In the genomic region with DNA sequence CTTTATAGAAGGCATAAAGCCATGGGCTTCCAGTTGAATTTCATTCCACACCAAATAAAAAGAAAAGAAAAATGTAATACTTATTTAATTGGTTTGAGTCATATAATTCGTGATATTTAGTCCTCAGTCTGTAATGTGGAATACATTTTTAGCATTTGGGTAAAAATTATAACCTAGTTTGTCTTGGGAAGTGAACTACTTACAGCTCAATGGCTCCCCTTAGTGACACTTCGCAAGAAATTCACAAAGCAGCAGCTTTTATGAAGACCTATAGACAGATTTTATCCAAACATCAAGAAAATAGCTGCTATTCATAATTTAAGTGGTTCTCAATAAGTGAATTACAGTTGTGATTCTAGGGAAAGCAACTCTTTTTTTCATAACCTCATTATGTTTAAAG, we compare ENCODE assay signal across 7 cellular contexts.
DNase-seq lines count a peak whose midpoint lies in the region; ATAC-seq, FAIRE-seq and TF ChIP-seq lines count a peak whose summit lies in the region.

No MANE protein-coding gene starts in this region.

- H3K27ac ChIP-seq in CD4-positive, alpha-beta memory T cell (ENCODE audit: low read depth, low read length): no peak overlapping the region

- H3K4me3 ChIP-seq in GM12875 (ENCODE audit: low read depth, low read length) (no peak overlapping the region), bronchial epithelial cell (ENCODE audit: low read depth, low read length) (no peak overlapping the region)
- no peak overlapping the region for H3K4me3 ChIP-seq in CD4-positive, alpha-beta memory T cell (ENCODE audit: low read length in 2 of 2)

- H3K36me3 Mint-ChIP-seq in CD4-positive, alpha-beta memory T cell: no peaks in the 10 kb centered on the region

- no peak overlapping the region for H3K4me3 Mint-ChIP-seq in CD4-positive, alpha-beta memory T cell
- no peak overlapping the region for H3K4me3 Mint-ChIP-seq in stimulated activated naive CD8-positive, alpha-beta T cell treated with anti-CD3 and anti-CD28 coated beads, Interleukin-15, amount 100 ng/mL, for 72 hours

- CTCF ChIA-PET in CD4-positive, alpha-beta memory T cell (lab: Charles Lee; ENCODE audit: partially characterized antibody): no interaction called here

- no peaks in the 10 kb centered on the region for H3K9me3 ChIP-seq in CD4-positive, alpha-beta memory T cell (ENCODE audit: control insufficient read depth in 1 of 2, low read length in 2 of 2)

- POLR2A ChIA-PET in CD4-positive, alpha-beta memory T cell (lab: Charles Lee; ENCODE audit: partially characterized antibody): no interaction called here

- no peak overlapping the region for H3K27ac Mint-ChIP-seq in CD4-positive, alpha-beta memory T cell
- H3K27ac Mint-ChIP-seq in stimulated activated naive CD8-positive, alpha-beta T cell treated with anti-CD3 and anti-CD28 coated beads, Interleukin-15, amount 100 ng/mL, for 72 hours: no peak overlapping the region

- no peaks in the 10 kb centered on the region for H3K4me1 ChIP-seq in CD4-positive, alpha-beta memory T cell (ENCODE audit: insufficient read depth, low read length)

- no peaks in the 10 kb centered on the region for H3K9me3 Mint-ChIP-seq in CD4-positive, alpha-beta memory T cell
- H3K9me3 Mint-ChIP-seq in stimulated activated naive CD8-positive, alpha-beta T cell treated with anti-CD3 and anti-CD28 coated beads, Interleukin-15, amount 100 ng/mL, for 72 hours: no peaks in the 10 kb centered on the region

- peaks cover 0 to 3% of the 10 kb centered on the region in 2 donors for H3K27me3 Mint-ChIP-seq in CD4-positive, alpha-beta memory T cell
- H3K27me3 Mint-ChIP-seq in stimulated activated naive CD8-positive, alpha-beta T cell treated with anti-CD3 and anti-CD28 coated beads, Interleukin-15, amount 100 ng/mL, for 72 hours: no peaks in the 10 kb centered on the region

- DNase-seq in NCI-H1105 treated with DMSO at 0.1 percent for 48 hours (lab: John Stamatoyannopoulos, UW): peak; percentile 31
- peak; percentile 50 for DNase-seq in bronchial epithelial cell (ENCODE audit: low read depth)
- DNase-seq in pons (ENCODE audit: low spot score): peak; percentile 13
- DNase-seq in CD4-positive, alpha-beta memory T cell: no peak
- DNase-seq in stimulated activated naive CD8-positive, alpha-beta T cell treated with anti-CD3 and anti-CD28 coated beads, Interleukin-15, amount 100 ng/mL, for 72 hours: no peak
- DNase-seq in NK-92 (lab: John Stamatoyannopoulos, UW; ENCODE audit: unreplicated experiment): no peak

- H3K36me3 ChIP-seq in bronchial epithelial cell (ENCODE audit: control insufficient read depth, insufficient read depth, low read length): no peaks in the 10 kb centered on the region
- H3K36me3 ChIP-seq in CD4-positive, alpha-beta memory T cell (ENCODE audit: insufficient read depth, low read length): no peaks in the 10 kb centered on the region

- no peaks in the 10 kb centered on the region for H3K27me3 ChIP-seq in bronchial epithelial cell (ENCODE audit: control insufficient read depth, insufficient read depth, low read length)
- no peaks in the 10 kb centered on the region for H3K27me3 ChIP-seq in CD4-positive, alpha-beta memory T cell (ENCODE audit: insufficient read depth, low read length)

- no peak for ATAC-seq in stimulated activated naive CD8-positive, alpha-beta T cell treated with anti-CD3 and anti-CD28 coated beads, Interleukin-15, amount 100 ng/mL, for 72 hours

- no peaks in the 10 kb centered on the region for H3K4me1 Mint-ChIP-seq in CD4-positive, alpha-beta memory T cell
- no peaks in the 10 kb centered on the region for H3K4me1 Mint-ChIP-seq in stimulated activated naive CD8-positive, alpha-beta T cell treated with anti-CD3 and anti-CD28 coated beads, Interleukin-15, amount 100 ng/mL, for 72 hours

- FAIRE-seq in bronchial epithelial cell (lab: Jason Lieb, UNC): no peak

- TF ChIP-seq CTCF in GM12875 (IDR thresholded peaks at IDR 0.05; ENCODE audit: borderline replicate concordance, insufficient read depth, low read depth, low read length): peak; percentile 9; the same call in 1 of the 2 replicates
- peak; percentile 36 for TF ChIP-seq CTCF in bronchial epithelial cell (IDR thresholded peaks at IDR 0.05; ENCODE audit: insufficient read depth, low read length, severe bottlenecking)

- intact Hi-C loops in CD4-positive, alpha-beta memory T cell (cut with micrococcal nuclease): no loop called here

Comparison
In these comparisons a context has a peak if more than half of its experiments do, and no peak if none do; other contexts are left out.
1. DNase-seq: peak in NCI-H1105 treated with DMSO at 0.1 percent for 48 hours (single experiment), bronchial epithelial cell (single experiment) and pons (single experiment); none in CD4-positive, alpha-beta memory T cell (0 of 5), stimulated activated naive CD8-positive, alpha-beta T cell treated with anti-CD3 and anti-CD28 coated beads, Interleukin-15, amount 100 ng/mL, for 72 hours (0 of 2) and NK-92 (single experiment).